ENCODE assay signal across 14 cellular contexts in genomic region chr13:95926231-95926630, GRCh38.
"Had no signal": no experiment of that assay in that cellular context is flagged by ENCODE, and none has a peak within 500 bp of the region (broad histone marks: within the 10 kb centered on the region; RNA-seq: fewer than 3 reads in every experiment).

No MANE protein-coding gene starts in this region.

- DNase-seq: activated CD4-positive, alpha-beta T cell treated with anti-CD3 and anti-CD28 coated beads, Interleukin-2, amount 50 U/mL, for 1 hour; activated naive CD4-positive, alpha-beta T cell; activated T-cell treated with anti-CD3 and anti-CD28 coated beads for 4 hours; aorta; endodermal cell; erythroblast; ovary; stimulated activated CD4-positive, alpha-beta T cell treated with anti-CD3 and anti-CD28 coated beads, Interleukin-2, amount 100 ng/mL, for 48 hours; stimulated activated naive B cell treated with anti-CD40 and anti-IgM and Interleukin-4, amounts not matched to agents 10 μg/mL and 1 μg/mL and 100 μg/mL, for 72 hours; T-helper 2 cell; tibial artery; uterus had no signal

- FAIRE-seq: TTC549 had no signal

- H3K4me1 ChIP-seq: tibial artery, uterus had no signal

- H3K36me3 ChIP-seq: ovary had no signal

- H3K27me3 ChIP-seq: hepatocyte, ovary, tibial artery, uterus had no signal

- H3K4me3 ChIP-seq: hepatocyte, ovary, tibial artery, uterus had no signal

- H3K9me3 ChIP-seq: ovary, uterus had no signal

- H3K4me2 ChIP-seq: hepatocyte had no signal

- H3K79me2 ChIP-seq: hepatocyte had no signal

- H3K27ac ChIP-seq: hepatocyte, ovary, tibial artery, uterus had no signal
